19 cellular contexts compared by ENCODE assay signal in genomic region chr4:186901850-186902249, GRCh38.
DNase-seq lines count a peak whose midpoint lies in the region; ATAC-seq and TF ChIP-seq lines count a peak whose summit lies in the region.
"Had no signal": no experiment of that assay in that cellular context is flagged by ENCODE, and none has a peak within 500 bp of the region (broad histone marks: within the 10 kb centered on the region; RNA-seq: fewer than 3 reads in every experiment).

No MANE protein-coding gene starts in this region.

- no peaks in the 10 kb centered on the region for H3K27me3 ChIP-seq in BLaER1
- H3K27me3 ChIP-seq in PC-3 (ENCODE audit: low read length): no peaks in the 10 kb centered on the region
- H3K27me3 ChIP-seq in hepatocyte: no peaks in the 10 kb centered on the region
- H3K27me3 ChIP-seq in Peyer's patch: no peaks in the 10 kb centered on the region

- CTCF ChIA-PET in PC-3 (lab: Charles Lee): no interaction called here

- H3K9ac ChIP-seq in BLaER1 (no peak overlapping the region), PC-3 (ENCODE audit: low read length) (no peak overlapping the region)

- no peaks in the 10 kb centered on the region for H3F3A ChIP-seq in PC-3 (ENCODE audit: low read length, unreplicated experiment)

- H3K27ac ChIP-seq in BLaER1 (no peak overlapping the region), PC-3 (ENCODE audit: low read length) (no peak overlapping the region), hepatocyte (peak overlapping the region; percentile 19), Peyer's patch (peak overlapping the region in 1 of 4 donors; percentile 13)

- intact Hi-C loops in PC-3 (cut with micrococcal nuclease) (loop anchor here (2.0 kb wide), 1 partner anchor 173 kb away; no protein-coding TSS in a partner anchor), mucosa of descending colon (cut with DNase I, micrococcal nuclease) (no loop called here)

- BruUV-seq in PC-3 (replicated peaks; lab: Mats Ljungman, UMichigan): no TSS peak

- peaks cover 25% of the 10 kb centered on the region for H3K4me1 ChIP-seq in BLaER1
- H3K4me1 ChIP-seq in PC-3 (ENCODE audit: insufficient read depth, low read length): peaks cover 36% of the 10 kb centered on the region
- H3K4me1 ChIP-seq in hepatocyte (ENCODE audit: insufficient read depth): peaks cover 12% of the 10 kb centered on the region
- peaks cover 16% of the 10 kb centered on the region for H3K4me1 ChIP-seq in mucosa of descending colon (ENCODE audit: low read depth)
- peaks cover 0 to 22% (median 2%) of the 10 kb centered on the region in 4 donors for H3K4me1 ChIP-seq in Peyer's patch

- H3K9me3 ChIP-seq in BLaER1 (peaks cover 6% of the 10 kb centered on the region; the same call in 1 of the 2 replicates), PC-3 (ENCODE audit: low read length) (no peaks in the 10 kb centered on the region), hepatocyte (ENCODE audit: low read depth) (no peaks in the 10 kb centered on the region), mucosa of descending colon (no peaks in the 10 kb centered on the region), Peyer's patch (no peaks in the 10 kb centered on the region)

- H3K9me2 ChIP-seq in PC-3 (replicated peaks; ENCODE audit: low read length) (no peaks in the 10 kb centered on the region), hepatocyte (replicated peaks; ENCODE audit: insufficient read depth) (no peaks in the 10 kb centered on the region)

- 83% methylated on average over 3 of the region's 3 CpGs for WGBS in hepatocyte (ENCODE audit: low lambda C conversion rate, missing lambda C conversion rate)

- H4K20me1 ChIP-seq in BLaER1: no peaks in the 10 kb centered on the region
- H4K20me1 ChIP-seq in PC-3 (ENCODE audit: low read length): no peaks in the 10 kb centered on the region
- no peaks in the 10 kb centered on the region for H4K20me1 ChIP-seq in hepatocyte (ENCODE audit: insufficient read depth, poor library complexity, severe bottlenecking)

- POLR2A ChIA-PET in PC-3 (lab: Charles Lee; ENCODE audit: unreplicated experiment): no interaction called here

- ATAC-seq in PC-3: no peak
- peak; percentile 46 for ATAC-seq in mucosa of descending colon
- ATAC-seq in GM21529 (IDR thresholded peaks at IDR 0.05; ENCODE audit: unreplicated experiment): no peak
- ATAC-seq: HCT116 had no signal

- DNase-seq in PC-3 (no peak), hepatocyte (ENCODE audit: low spot score) (no peak), mucosa of descending colon (peak in 1 of 3 donors; percentile 29), CD1c-positive myeloid dendritic cell (ENCODE audit: extremely low spot score) (no peak), Peyer's patch (no peak)
- no peak for DNase-seq in stimulated activated CD4-positive, alpha-beta T cell treated with anti-CD3 and anti-CD28 coated beads, Interleukin-2, amount 100 ng/mL, for 24 hours
- DNase-seq: 8988T, AML-193, DMS79, Karpas-422, NCI-H1694, NCI-H2081 treated with DMSO at 0.1 percent for 48 hours, NCI-H446, NCI-H526, RPMI8226, SW 1271 had no signal

- TF ChIP-seq CTCF in PC-3 (conservative IDR thresholded peaks at IDR 0.05; ENCODE audit: low read depth, low read length): no peak
- no peak for TF ChIP-seq CTCF in hepatocyte (IDR thresholded peaks at IDR 0.05; ENCODE audit: poor library complexity)
- no peak for TF ChIP-seq CTCF in mucosa of descending colon (IDR thresholded peaks at IDR 0.05)
- TF ChIP-seq CTCF in Peyer's patch (IDR thresholded peaks at IDR 0.05): no peak

- H3K79me2 ChIP-seq in PC-3 (ENCODE audit: low read length): no peaks in the 10 kb centered on the region
- H3K79me2 ChIP-seq in hepatocyte: no peaks in the 10 kb centered on the region

- no peaks in the 10 kb centered on the region for H3K36me3 ChIP-seq in BLaER1
- no peaks in the 10 kb centered on the region for H3K36me3 ChIP-seq in PC-3 (ENCODE audit: low read depth, low read length)
- no peaks in the 10 kb centered on the region for H3K36me3 ChIP-seq in hepatocyte (replicated peaks; ENCODE audit: insufficient read depth, low read depth)
- no peaks in the 10 kb centered on the region for H3K36me3 ChIP-seq in mucosa of descending colon (ENCODE audit: low read depth)
- no peaks in the 10 kb centered on the region for H3K36me3 ChIP-seq in Peyer's patch

- H3K4me2 ChIP-seq in BLaER1 (peak overlapping the region; percentile 57; the same call in 1 of the 2 replicates), PC-3 (ENCODE audit: low read length) (0 out of 2 replicates have a peak overlapping the region, but pooled peaks have one; percentile 43), hepatocyte (peak overlapping the region; percentile 37)

- H3K4me3 ChIP-seq in BLaER1 (no peak overlapping the region), PC-3 (ENCODE audit: low read length) (no peak overlapping the region), hepatocyte (no peak overlapping the region), mucosa of descending colon (no peak overlapping the region), Peyer's patch (no peak overlapping the region)

- no peak for TF ChIP-seq POLR2A in Peyer's patch (IDR thresholded peaks at IDR 0.05)

- H2AFZ ChIP-seq in PC-3 (ENCODE audit: low read length) (no peak overlapping the region), hepatocyte (no peak overlapping the region)
